Comparison of ENCODE assay signal across 8 cellular contexts in genomic region chr1:19208710-19209438, GRCh38. TPM values are rescaled to one million over a fixed set of nuclear protein-coding genes. Genes with fewer than 3 reads are reported as not detected.
DNase-seq lines count a peak whose midpoint lies in the region; ATAC-seq and TF ChIP-seq lines count a peak whose summit lies in the region.

No MANE protein-coding gene starts in this region.

- CTCF ChIA-PET in activated CD4-positive, alpha-beta T cell treated with anti-CD3 and anti-CD28 coated beads, Interleukin-2, amount 10 ng/mL, durations not matched to agents 7 days and 5 days (lab: Charles Lee) = interaction anchor here (0.8 to 3.2 kb wide), 6 partner anchors 10 to 296 kb away, joined by 3 to 12 read pairs (median 5); no protein-coding TSS in a partner anchor

- POLR2A ChIA-PET in activated CD4-positive, alpha-beta T cell treated with anti-CD3 and anti-CD28 coated beads, Interleukin-2, amount 10 ng/mL, durations not matched to agents 7 days and 5 days (lab: Charles Lee) = no interaction called here

- H3K27me3 Mint-ChIP-seq in activated CD4-positive, alpha-beta T cell treated with anti-CD3 and anti-CD28 coated beads, Interleukin-2, amount 10 ng/mL, durations not matched to agents 7 days and 5 days = no peaks in the 10 kb centered on the region
- H3K27me3 Mint-ChIP-seq in activated naive CD8-positive, alpha-beta T cell = no peaks in the 10 kb centered on the region

- peak overlapping the region; percentile 97 for H3K27ac Mint-ChIP-seq in activated CD4-positive, alpha-beta T cell treated with anti-CD3 and anti-CD28 coated beads, Interleukin-2, amount 10 ng/mL, durations not matched to agents 7 days and 5 days
- peak overlapping the region; percentile 94 for H3K27ac Mint-ChIP-seq in activated naive CD8-positive, alpha-beta T cell

- H3K27ac ChIP-seq in iPS-20b (ENCODE audit: low read length) = peak overlapping the region; percentile 81
- peak overlapping the region; percentile 90 to 95 for H3K27ac ChIP-seq in thoracic aorta

- H3K9me3 ChIP-seq in iPS-20b (ENCODE audit: insufficient read depth, low read depth, low read length) (no peaks in the 10 kb centered on the region), thoracic aorta (no peaks in the 10 kb centered on the region)

- no peak for DNase-seq in activated CD4-positive, alpha-beta T cell treated with anti-CD3 and anti-CD28 coated beads, Interleukin-2, amount 10 ng/mL, durations not matched to agents 7 days and 5 days
- no peak for DNase-seq in activated CD4-positive, alpha-beta T cell treated with anti-CD3 and anti-CD28 coated beads for 4 hours
- DNase-seq in thoracic aorta (ENCODE audit: low spot score) (no peak), NCI-H748 (lab: John Stamatoyannopoulos, UW; ENCODE audit: unreplicated experiment) (no peak)

- H3K4me1 ChIP-seq in iPS-20b (ENCODE audit: insufficient read depth, low read length) (peaks cover 14% of the 10 kb centered on the region; the same call in 1 of the 2 replicates), thoracic aorta (ENCODE audit: control insufficient read depth in 1 of 2, low read depth in 2 of 2) (peaks cover 44 to 66% of the 10 kb centered on the region in 2 donors)

- H3K4me3 Mint-ChIP-seq in activated CD4-positive, alpha-beta T cell treated with anti-CD3 and anti-CD28 coated beads, Interleukin-2, amount 10 ng/mL, durations not matched to agents 7 days and 5 days = peak overlapping the region; percentile 93
- peak overlapping the region; percentile 99 for H3K4me3 Mint-ChIP-seq in activated naive CD8-positive, alpha-beta T cell

- H3K9ac ChIP-seq in iPS-20b (ENCODE audit: low read depth, low read length) = peak overlapping the region; percentile 89

- ATAC-seq in thoracic aorta (ENCODE audit: insufficient number of reproducible peaks, low FRiP score, low read depth) = no peak
- ATAC-seq in HG03196 (IDR thresholded peaks at IDR 0.05; ENCODE audit: unreplicated experiment) = no peak
- ATAC-seq in GM21786 (IDR thresholded peaks at IDR 0.05; ENCODE audit: unreplicated experiment) = no peak

- no peak for TF ChIP-seq CTCF in thoracic aorta (IDR thresholded peaks at IDR 0.05)

- H3K36me3 ChIP-seq in iPS-20b (ENCODE audit: insufficient read depth, low read depth, low read length) (peaks cover 31% of the 10 kb centered on the region), thoracic aorta (peaks cover 3% of the 10 kb centered on the region)

- no peaks in the 10 kb centered on the region for H3K27me3 ChIP-seq in iPS-20b (ENCODE audit: insufficient read depth, low read length)
- H3K27me3 ChIP-seq in thoracic aorta (replicated peaks; ENCODE audit: insufficient read depth) = no peaks in the 10 kb centered on the region

- peak overlapping the region; percentile 83 for H3K4me3 ChIP-seq in iPS-20b (ENCODE audit: low read length)
- H3K4me3 ChIP-seq in thoracic aorta = peak overlapping the region; percentile 90

- peaks cover 74% of the 10 kb centered on the region for H3K4me1 Mint-ChIP-seq in activated CD4-positive, alpha-beta T cell treated with anti-CD3 and anti-CD28 coated beads, Interleukin-2, amount 10 ng/mL, durations not matched to agents 7 days and 5 days
- H3K4me1 Mint-ChIP-seq in activated naive CD8-positive, alpha-beta T cell (ENCODE audit: low read depth) = peaks cover 75% of the 10 kb centered on the region

- no peaks in the 10 kb centered on the region for H3K9me3 Mint-ChIP-seq in activated CD4-positive, alpha-beta T cell treated with anti-CD3 and anti-CD28 coated beads, Interleukin-2, amount 10 ng/mL, durations not matched to agents 7 days and 5 days
- no peaks in the 10 kb centered on the region for H3K9me3 Mint-ChIP-seq in activated naive CD8-positive, alpha-beta T cell (ENCODE audit: low read depth)

- peaks cover 25% of the 10 kb centered on the region for H3K36me3 Mint-ChIP-seq in activated CD4-positive, alpha-beta T cell treated with anti-CD3 and anti-CD28 coated beads, Interleukin-2, amount 10 ng/mL, durations not matched to agents 7 days and 5 days (ENCODE audit: low read depth)
- H3K36me3 Mint-ChIP-seq in activated naive CD8-positive, alpha-beta T cell = peaks cover 7% of the 10 kb centered on the region

RNA-seq across cellular contexts. Expression of gene UBR4, which starts 1.2 kb away (rescaled TPM):
- 100 to 1,000 TPM; 116 to 125 TPM for total RNA-seq in activated CD4-positive, alpha-beta T cell treated with anti-CD3 and anti-CD28 coated beads, Interleukin-2, amount 10 ng/mL, durations not matched to agents 7 days and 5 days
- total RNA-seq in thoracic aorta = 100 to 1,000 TPM; 231 to 266 TPM

RNA-seq across cellular contexts. Expression of gene EMC1, which starts 42.5 kb away (rescaled TPM):
- 10 to 100 TPM; 36.4 to 37.0 TPM for total RNA-seq in activated CD4-positive, alpha-beta T cell treated with anti-CD3 and anti-CD28 coated beads, Interleukin-2, amount 10 ng/mL, durations not matched to agents 7 days and 5 days
- total RNA-seq in thoracic aorta = 10 to 100 TPM; 39.3 to 63.0 TPM

RNA-seq across cellular contexts. Expression of gene MRTO4, which starts 42.7 kb away (rescaled TPM):
- 10 to 100 TPM; 27.2 to 32.5 TPM for total RNA-seq in activated CD4-positive, alpha-beta T cell treated with anti-CD3 and anti-CD28 coated beads, Interleukin-2, amount 10 ng/mL, durations not matched to agents 7 days and 5 days
- total RNA-seq in thoracic aorta = 10 to 100 TPM in 1 of 2 donors, 1 to 10 TPM in 1; 8.8 to 29.6 TPM
